Comparison of ENCODE assay signal across 2 cellular contexts in genomic region chr11:124879999-124880611, GRCh38.
TF ChIP-seq lines count a peak whose summit lies in the region.

No MANE protein-coding gene starts in this region.

TF ChIP-seq in HEK293, 187 proteins besides CTCF, POLR2A, EP300 and RAD21:
- TF ChIP-seq, protein P1, sequence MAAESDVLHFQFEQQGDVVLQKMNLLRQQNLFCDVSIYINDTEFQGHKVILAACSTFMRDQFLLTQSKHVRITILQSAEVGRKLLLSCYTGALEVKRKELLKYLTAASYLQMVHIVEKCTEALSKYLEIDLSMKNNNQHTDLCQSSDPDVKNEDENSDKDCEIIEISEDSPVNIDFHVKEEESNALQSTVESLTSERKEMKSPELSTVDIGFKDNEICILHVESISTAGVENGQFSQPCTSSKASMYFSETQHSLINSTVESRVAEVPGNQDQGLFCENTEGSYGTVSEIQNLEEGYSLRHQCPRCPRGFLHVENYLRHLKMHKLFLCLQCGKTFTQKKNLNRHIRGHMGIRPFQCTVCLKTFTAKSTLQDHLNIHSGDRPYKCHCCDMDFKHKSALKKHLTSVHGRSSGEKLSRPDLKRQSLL (tag by site-specific recombination; IDR thresholded peaks at IDR 0.05), result peak; percentile 80; the same call in 1 of the 2 replicates
- no peak for TF ChIP-seq ZNF514 (tag by site-specific recombination; IDR thresholded peaks at IDR 0.05)
- TF ChIP-seq ZNF707 (tag by site-specific recombination; IDR thresholded peaks at IDR 0.05), result no peak
- no peak for TF ChIP-seq ZNF585B (tag by site-specific recombination; IDR thresholded peaks at IDR 0.05)
- no peak for TF ChIP-seq ZNF747 (tag by site-specific recombination; IDR thresholded peaks at IDR 0.05)
- TF ChIP-seq ZNF335 (tag by site-specific recombination; conservative IDR thresholded peaks at IDR 0.05), result no peak
- TF ChIP-seq ZNF155 (tag by site-specific recombination; IDR thresholded peaks at IDR 0.05), result no peak
TF ChIP-seq in HEK293: peak in this region for 1.

TF ChIP-seq in endothelial cell of umbilical vein, 7 proteins besides CTCF, POLR2A, EP300 and RAD21:
- no peak for TF ChIP-seq MAX (IDR thresholded peaks at IDR 0.05; ENCODE audit: insufficient read depth, insufficient read length)
- no peak for TF ChIP-seq GATA2 (IDR thresholded peaks at IDR 0.05; ENCODE audit: insufficient read depth, insufficient read length, low read depth, low read length)
- no peak for TF ChIP-seq FOS (IDR thresholded peaks at IDR 0.05; ENCODE audit: borderline replicate concordance, insufficient read depth, low read length)
- no peak for TF ChIP-seq JUN (IDR thresholded peaks at IDR 0.05; ENCODE audit: borderline replicate concordance, insufficient read depth, insufficient read length, low read depth)
- TF ChIP-seq POLR2AphosphoS5 (IDR thresholded peaks at IDR 0.05; ENCODE audit: insufficient read depth, low read depth, low read length), result peak; percentile 80
- no peak for TF ChIP-seq EZH2 (IDR thresholded peaks at IDR 0.05; ENCODE audit: borderline replicate concordance, low read depth, low read length, severe bottlenecking)
TF ChIP-seq in endothelial cell of umbilical vein: peak in this region for 1.
